16 cellular contexts compared by ENCODE assay signal in genomic region chrX:74527344-74527743, GRCh38.
DNase-seq lines count a peak whose midpoint lies in the region; ATAC-seq and TF ChIP-seq lines count a peak whose summit lies in the region.
"Had no signal": no experiment of that assay in that cellular context is flagged by ENCODE, and none has a peak within 500 bp of the region (broad histone marks: within the 10 kb centered on the region; RNA-seq: fewer than 3 reads in every experiment).

No MANE protein-coding gene starts in this region.

- H3K36me3 Mint-ChIP-seq in osteocyte (ENCODE audit: unreplicated experiment), result peaks cover 4% of the 10 kb centered on the region
- H3K36me3 Mint-ChIP-seq: CD14-positive monocyte; CD4-positive, alpha-beta memory T cell had no signal

- H3K4me1 ChIP-seq in heart right ventricle, result peaks cover 0 to 18% (median 5%) of the 10 kb centered on the region in 9 donors
- peaks cover 0 to 5% of the 10 kb centered on the region in 2 donors for H3K4me1 ChIP-seq in right atrium auricular region
- H3K4me1 ChIP-seq: BLaER1, HAP-1 had no signal

- in situ Hi-C loops in G401 (cut with HindIII; ENCODE audit: low sequenced_read_pairs), result no loop called here

- DNase-seq in G401 (ENCODE audit: low spot score), result peak; percentile 19
- DNase-seq in heart right ventricle, result no peak
- DNase-seq in right atrium auricular region (ENCODE audit: low spot score), result peak; percentile 60
- peak; percentile 3 for DNase-seq in osteocyte (ENCODE audit: extremely low spot score, unreplicated experiment)
- no peak for DNase-seq in NCI-H1930 (lab: John Stamatoyannopoulos, UW)
- DNase-seq: 8988T; CD4-positive, alpha-beta memory T cell; DMS53; DND-41; EL; GM23248 had no signal

- H3K27ac Mint-ChIP-seq in osteocyte (ENCODE audit: unreplicated experiment), result no peak overlapping the region
- H3K27ac Mint-ChIP-seq: CD14-positive monocyte had no signal

- H3K36me3 ChIP-seq in heart right ventricle, result no peaks in the 10 kb centered on the region
- no peaks in the 10 kb centered on the region for H3K36me3 ChIP-seq in right atrium auricular region
- H3K36me3 ChIP-seq: HAP-1 had no signal

- no peaks in the 10 kb centered on the region for H3K9me3 ChIP-seq in heart right ventricle
- no peaks in the 10 kb centered on the region for H3K9me3 ChIP-seq in right atrium auricular region
- H3K9me3 ChIP-seq: BLaER1, HAP-1 had no signal

- H3K27me3 Mint-ChIP-seq in osteocyte (ENCODE audit: unreplicated experiment), result no peaks in the 10 kb centered on the region
- H3K27me3 Mint-ChIP-seq: CD4-positive, alpha-beta memory T cell had no signal

- H3K4me3 Mint-ChIP-seq in osteocyte (ENCODE audit: unreplicated experiment), result no peak overlapping the region
- H3K4me3 Mint-ChIP-seq: CD14-positive monocyte; CD4-positive, alpha-beta memory T cell had no signal

- H3K27ac ChIP-seq in heart right ventricle, result peak overlapping the region in 2 of 10 donors; percentile 28 to 51
- no peak overlapping the region for H3K27ac ChIP-seq in right atrium auricular region
- H3K27ac ChIP-seq: BLaER1, GM23248 had no signal

- H3K4me1 Mint-ChIP-seq in osteocyte (ENCODE audit: unreplicated experiment), result no peaks in the 10 kb centered on the region
- H3K4me1 Mint-ChIP-seq: CD14-positive monocyte; CD4-positive, alpha-beta memory T cell had no signal

- intact Hi-C loops in heart right ventricle (cut with DNase I), result loop anchor here in 1 of 10 donors (10.0 kb wide), 1 partner anchor 63 kb away; no protein-coding TSS in a partner anchor

- H3K9me3 Mint-ChIP-seq in osteocyte (ENCODE audit: unreplicated experiment), result peaks cover 7% of the 10 kb centered on the region
- H3K9me3 Mint-ChIP-seq: CD4-positive, alpha-beta memory T cell had no signal

- H3K27me3 ChIP-seq in heart right ventricle (no peaks in the 10 kb centered on the region), right atrium auricular region (no peaks in the 10 kb centered on the region)

- TF ChIP-seq CTCF in heart right ventricle (IDR thresholded peaks at IDR 0.05) (no peak), right atrium auricular region (IDR thresholded peaks at IDR 0.05) (no peak), osteocyte (IDR thresholded peaks at IDR 0.05) (no peak)

- WGBS in heart right ventricle, 2 donors, result 13 to 17% methylated on average over 4 of the region's 4 CpGs

- no peak overlapping the region for H3K4me3 ChIP-seq in heart right ventricle
- no peak overlapping the region for H3K4me3 ChIP-seq in right atrium auricular region
- H3K4me3 ChIP-seq: BLaER1, GM23248, HAP-1 had no signal

- ATAC-seq in heart right ventricle (peak in 5 of 8 donors; percentile 34 to 67 (median 47)), HG03097 (IDR thresholded peaks at IDR 0.05; ENCODE audit: low FRiP score, unreplicated experiment) (no peak), HG03469 (IDR thresholded peaks at IDR 0.05; ENCODE audit: unreplicated experiment) (no peak)

Comparison
In these comparisons a context has a peak if more than half of its experiments do, and no peak if none do; other contexts are left out.
1. DNase-seq: peak in G401 (single experiment), right atrium auricular region (single experiment) and osteocyte (single experiment); none in heart right ventricle (0 of 2) and NCI-H1930 (0 of 2).
2. ATAC-seq: peak in heart right ventricle (5 of 8); none in HG03097 (single experiment) and HG03469 (single experiment).